In the genomic region with DNA sequence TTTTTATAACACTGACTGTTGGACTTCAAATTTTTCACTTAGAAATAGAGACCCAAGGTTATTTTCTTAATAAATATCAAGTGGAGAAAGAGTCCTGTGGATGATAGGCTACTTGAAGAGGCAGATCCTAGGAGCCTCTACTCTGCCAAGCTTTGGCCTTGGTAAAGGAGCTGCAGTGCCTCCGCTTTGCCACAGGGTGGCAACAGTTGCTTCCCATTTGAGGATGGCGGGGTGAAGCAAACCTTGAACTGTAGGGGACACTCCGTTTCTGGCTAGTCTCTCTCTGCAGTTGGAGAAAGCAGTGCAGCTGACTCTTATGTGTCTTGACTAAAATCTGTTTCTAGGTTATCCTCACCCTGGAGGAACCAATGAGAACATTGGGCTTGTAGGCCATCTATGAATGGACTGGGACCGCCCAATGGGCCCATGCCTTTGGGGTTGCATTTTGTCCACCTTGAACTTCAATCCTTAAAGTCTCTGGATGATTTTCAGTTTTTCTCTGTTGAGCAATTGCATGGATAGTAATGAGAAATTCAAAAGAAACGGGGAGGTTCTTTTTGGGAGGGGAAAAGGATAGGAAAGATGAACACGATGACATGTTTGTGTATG, we compare ENCODE assay signal across 8 cellular contexts. TPM values are rescaled to one million over a fixed set of nuclear protein-coding genes. Genes with fewer than 3 reads are reported as not detected.
DNase-seq lines count a peak whose midpoint lies in the region; ATAC-seq, FAIRE-seq and TF ChIP-seq lines count a peak whose summit lies in the region.

No MANE protein-coding gene starts in this region.

- no peak overlapping the region for H3K27ac Mint-ChIP-seq in activated naive CD8-positive, alpha-beta T cell treated with anti-CD3 and anti-CD28 coated beads, Interleukin-2, amount 10 ng/mL, durations not matched to agents 7 days and 5 days

- intact Hi-C loops in right cardiac atrium (cut with DNase I), result loop anchor here in 1 of 4 donors (10.0 kb wide), 3 partner anchors 313 to 483 kb away; no protein-coding TSS in a partner anchor

- H3K4me1 ChIP-seq in RWPE2 (ENCODE audit: insufficient read depth, poor library complexity, severe bottlenecking) (peaks cover 12% of the 10 kb centered on the region), right cardiac atrium (ENCODE audit: control insufficient read depth, insufficient read depth, low read length) (no peaks in the 10 kb centered on the region), small intestine (ENCODE audit: control insufficient read depth in 2 of 2, insufficient read depth in 1 of 2, low read depth in 1 of 2, low read length in 1 of 2) (no peaks in the 10 kb centered on the region)

- H3K36me3 Mint-ChIP-seq in activated naive CD8-positive, alpha-beta T cell treated with anti-CD3 and anti-CD28 coated beads, Interleukin-2, amount 10 ng/mL, durations not matched to agents 7 days and 5 days, result peaks cover 46% of the 10 kb centered on the region

- DNase-seq in COLO829 (ENCODE audit: low spot score) (peak; percentile 66), RWPE2 (ENCODE audit: low spot score) (no peak), right cardiac atrium (no peak), small intestine (peak; percentile 58)
- peak; percentile 42 for DNase-seq in activated naive CD8-positive, alpha-beta T cell treated with anti-CD3 and anti-CD28 coated beads, Interleukin-2, amount 10 ng/mL, durations not matched to agents 7 days and 5 days

- FAIRE-seq in small intestine (lab: Jason Lieb, UNC), result no peak

- H3K4me3 ChIP-seq in RWPE2 (ENCODE audit: severe bottlenecking) (no peak overlapping the region), right cardiac atrium (ENCODE audit: low read length) (no peak overlapping the region), small intestine (ENCODE audit: low read depth in 1 of 2, low read length in 2 of 2) (no peak overlapping the region)

- POLR2A ChIA-PET in activated naive CD8-positive, alpha-beta T cell treated with anti-CD3 and anti-CD28 coated beads, Interleukin-2, amount 10 ng/mL, durations not matched to agents 7 days and 5 days (lab: Charles Lee), result no interaction called here

- no peaks in the 10 kb centered on the region for H3K9me3 Mint-ChIP-seq in activated naive CD8-positive, alpha-beta T cell treated with anti-CD3 and anti-CD28 coated beads, Interleukin-2, amount 10 ng/mL, durations not matched to agents 7 days and 5 days

- TF ChIP-seq CTCF in RWPE2 (IDR thresholded peaks at IDR 0.05; ENCODE audit: poor library complexity, severe bottlenecking), result peak; percentile 99

- peaks cover 10% of the 10 kb centered on the region for H3K4me1 Mint-ChIP-seq in activated naive CD8-positive, alpha-beta T cell treated with anti-CD3 and anti-CD28 coated beads, Interleukin-2, amount 10 ng/mL, durations not matched to agents 7 days and 5 days

- H3K36me3 ChIP-seq in RWPE2 (ENCODE audit: low read depth), result 0 out of 2 replicates have a peak, but pooled peaks cover 3% of the 10 kb centered on the region
- no peaks in the 10 kb centered on the region for H3K36me3 ChIP-seq in small intestine (ENCODE audit: control insufficient read depth in 2 of 2, insufficient read depth in 2 of 2, low read length in 2 of 2)

- ATAC-seq in GM19043 (IDR thresholded peaks at IDR 0.05; ENCODE audit: low read depth, unreplicated experiment) (peak; percentile 92), HG03520 (IDR thresholded peaks at IDR 0.05; ENCODE audit: unreplicated experiment) (peak; percentile 73), RWPE2 (ENCODE audit: low read depth) (peak; percentile 85), right cardiac atrium (peak; percentile 39 to 45), HG03457 (IDR thresholded peaks at IDR 0.05; ENCODE audit: unreplicated experiment) (no peak)
- peak; percentile 70 for ATAC-seq in activated naive CD8-positive, alpha-beta T cell treated with anti-CD3 and anti-CD28 coated beads, Interleukin-2, amount 10 ng/mL, durations not matched to agents 7 days and 5 days (ENCODE audit: low read depth)

- no peaks in the 10 kb centered on the region for H3K9me3 ChIP-seq in RWPE2 (ENCODE audit: severe bottlenecking)
- H3K9me3 ChIP-seq in right cardiac atrium (ENCODE audit: control insufficient read depth, low read length), result no peaks in the 10 kb centered on the region
- H3K9me3 ChIP-seq in small intestine (ENCODE audit: control insufficient read depth, low read depth), result no peaks in the 10 kb centered on the region

- 40% methylated on average over 6 of the region's 6 CpGs for WGBS in right cardiac atrium
- 38 to 45% (median 43%) methylated on average over 6 of the region's 6 CpGs for WGBS in small intestine, 3 donors

- H3K4me3 Mint-ChIP-seq in activated naive CD8-positive, alpha-beta T cell treated with anti-CD3 and anti-CD28 coated beads, Interleukin-2, amount 10 ng/mL, durations not matched to agents 7 days and 5 days, result no peak overlapping the region

- no peaks in the 10 kb centered on the region for H3K27me3 ChIP-seq in RWPE2 (ENCODE audit: insufficient read depth, poor library complexity, severe bottlenecking)
- H3K27me3 ChIP-seq in right cardiac atrium (ENCODE audit: control insufficient read depth, insufficient read depth), result no peaks in the 10 kb centered on the region
- H3K27me3 ChIP-seq in small intestine (ENCODE audit: control insufficient read depth in 2 of 2, insufficient read depth in 2 of 2, low read length in 2 of 2), result no peaks in the 10 kb centered on the region

- no peak overlapping the region for H3K27ac ChIP-seq in RWPE2 (ENCODE audit: poor library complexity, severe bottlenecking)
- H3K27ac ChIP-seq in right cardiac atrium (ENCODE audit: low read length), result no peak overlapping the region
- H3K27ac ChIP-seq in small intestine (ENCODE audit: low read depth in 1 of 2, low read length in 1 of 2), result no peak overlapping the region

- H3K27me3 Mint-ChIP-seq in activated naive CD8-positive, alpha-beta T cell treated with anti-CD3 and anti-CD28 coated beads, Interleukin-2, amount 10 ng/mL, durations not matched to agents 7 days and 5 days, result no peaks in the 10 kb centered on the region

RNA-seq across cellular contexts. Expression of a gene that starts 9.8 kb away (rescaled TPM):
- total RNA-seq in activated naive CD8-positive, alpha-beta T cell treated with anti-CD3 and anti-CD28 coated beads, Interleukin-2, amount 10 ng/mL, durations not matched to agents 7 days and 5 days, result 1 to 10 TPM; 2.7 to 2.8 TPM
- under 1 TPM in 3 of 4 donors, not detected in 1; 0.37 to 0.68 (median 0.47) TPM for total RNA-seq in right cardiac atrium
- polyA plus RNA-seq in right cardiac atrium, result 0.48 TPM
- polyA plus RNA-seq in small intestine, result 10 to 100 TPM in 1 of 3 donors, 1 to 10 TPM in 2; 1.9 to 13.3 (median 4.0) TPM

RNA-seq across cellular contexts. Expression of a gene that starts 36.0 kb away (rescaled TPM):
- 100 to 1,000 TPM in 1 of 2 experiments, 10 to 100 TPM in 1; 96.4 to 108 TPM for total RNA-seq in activated naive CD8-positive, alpha-beta T cell treated with anti-CD3 and anti-CD28 coated beads, Interleukin-2, amount 10 ng/mL, durations not matched to agents 7 days and 5 days
- 1 to 10 TPM; 1.4 to 3.3 (median 2.6) TPM for total RNA-seq in right cardiac atrium
- polyA plus RNA-seq in right cardiac atrium (0.54 TPM), small intestine (10 to 100 TPM in 1 of 3 donors, 1 to 10 TPM in 2; 1.3 to 14.2 (median 2.2) TPM)

RNA-seq across cellular contexts. Expression of a gene that starts 58.1 kb away (rescaled TPM):
- 10 to 100 TPM; 41.0 to 44.6 TPM for total RNA-seq in activated naive CD8-positive, alpha-beta T cell treated with anti-CD3 and anti-CD28 coated beads, Interleukin-2, amount 10 ng/mL, durations not matched to agents 7 days and 5 days
- total RNA-seq in right cardiac atrium, result 10 to 100 TPM in 3 of 4 donors, 1 to 10 TPM in 1; 7.5 to 13.9 (median 11.0) TPM
- polyA plus RNA-seq in right cardiac atrium, result 7.9 TPM
- polyA plus RNA-seq in small intestine, result 1 to 10 TPM; 1.1 to 1.6 (median 1.4) TPM

Comparison
In these comparisons a context has a peak if more than half of its experiments do, and no peak if none do; other contexts are left out.
1. DNase-seq: peak in COLO829 (single experiment), activated naive CD8-positive, alpha-beta T cell treated with anti-CD3 and anti-CD28 coated beads, Interleukin-2, amount 10 ng/mL, durations not matched to agents 7 days and 5 days (single experiment) and small intestine (single experiment); none in RWPE2 (single experiment) and right cardiac atrium (0 of 3).
2. RNA of a gene that starts 36.0 kb away (total RNA-seq): 96.4 to 108 TPM in activated naive CD8-positive, alpha-beta T cell treated with anti-CD3 and anti-CD28 coated beads, Interleukin-2, amount 10 ng/mL, durations not matched to agents 7 days and 5 days; 1.4 to 3.3 TPM in right cardiac atrium; every median in the first group is over 10 times any median in the second.